8 cellular contexts compared by ENCODE assay signal in the genomic region with DNA sequence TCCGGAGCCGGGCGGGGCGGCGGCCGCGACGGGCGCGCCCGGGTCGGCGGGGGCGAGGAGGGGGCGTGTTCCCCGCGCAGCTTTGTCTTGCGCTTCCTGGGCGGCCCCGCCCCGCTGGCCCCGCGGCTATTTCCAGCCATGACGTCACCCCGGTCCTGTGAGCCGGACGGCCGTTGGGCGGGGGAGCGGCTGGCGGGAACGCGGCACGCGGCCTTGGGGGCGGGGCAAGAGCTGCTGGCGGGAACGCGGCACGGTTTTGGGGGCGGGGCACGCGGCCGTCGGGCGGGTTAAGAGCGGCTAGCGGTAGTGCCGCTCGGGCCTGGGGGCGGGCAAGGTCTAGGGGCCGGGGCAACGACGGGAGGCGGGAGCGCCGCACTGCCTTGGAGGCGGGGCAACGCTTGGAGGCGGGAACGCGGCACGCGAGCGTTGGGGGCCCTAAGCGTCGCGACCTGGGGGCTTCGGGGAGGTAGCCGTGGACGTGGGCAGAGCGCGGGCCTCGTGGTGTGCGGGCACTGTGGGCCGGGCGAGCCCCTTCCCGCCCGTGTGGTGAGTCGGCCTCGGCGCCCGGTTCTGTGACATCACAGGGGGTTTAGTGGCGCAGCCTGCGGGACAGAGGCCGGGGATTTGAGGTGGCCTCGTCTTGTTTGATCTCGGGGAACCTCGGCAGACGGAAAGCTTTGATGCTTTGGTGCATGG. TPM values are rescaled to one million over a fixed set of nuclear protein-coding genes. Genes with fewer than 3 reads are reported as not detected.
A peak's percentile ranks its signal among the peaks of the same experiment; 100 is the strongest.
DNase-seq lines count a peak whose midpoint lies in the region; ATAC-seq and TF ChIP-seq lines count a peak whose summit lies in the region.

No MANE protein-coding gene starts in this region.

- H3K4me1 ChIP-seq in ascending aorta (peaks cover 6 to 41% of the 10 kb centered on the region in 2 donors), right atrium auricular region (peaks cover 0 to 76% of the 10 kb centered on the region in 2 donors), upper lobe of right lung (peaks cover 50% of the 10 kb centered on the region)

- peaks cover 11 to 15% of the 10 kb centered on the region in 2 donors for H3K36me3 ChIP-seq in ascending aorta
- H3K36me3 ChIP-seq in right atrium auricular region = peaks cover 31% of the 10 kb centered on the region
- H3K36me3 ChIP-seq in upper lobe of right lung = peaks cover 28% of the 10 kb centered on the region

- ATAC-seq in upper lobe of right lung = peak; percentile 84

- H3K27me3 ChIP-seq in ascending aorta (no peaks in the 10 kb centered on the region), right atrium auricular region (no peaks in the 10 kb centered on the region), upper lobe of right lung (no peaks in the 10 kb centered on the region)

- H3K4me3 ChIP-seq in HFF-Myc (replicated peaks; ENCODE audit: low read depth, low read length) (peak overlapping the region; percentile 34), ascending aorta (peak overlapping the region; percentile 65 to 81), right atrium auricular region (peak overlapping the region; percentile 64 to 78), upper lobe of right lung (peak overlapping the region; percentile 66)

- DNase-seq in ELF-1 (ENCODE audit: low read depth, low spot score) (peak; percentile 94), HFF-Myc (ENCODE audit: extremely low read depth, low read depth) (no peak), NCI-H1092 (lab: John Stamatoyannopoulos, UW) (peak; percentile 68), T1000 (lab: John Stamatoyannopoulos, UW) (peak; percentile 97), ascending aorta (ENCODE audit: low spot score in 2 of 2) (peak; percentile 91 to 99), right atrium auricular region (ENCODE audit: low spot score) (peak; percentile 98), pulmonary artery endothelial cell (ENCODE audit: low read depth, low spot score) (peak; percentile 71), upper lobe of right lung (peak; percentile 99)

- peak overlapping the region; percentile 97 for H3K27ac ChIP-seq in ascending aorta
- peak overlapping the region; percentile 95 to 99 for H3K27ac ChIP-seq in right atrium auricular region
- peak overlapping the region; percentile 91 for H3K27ac ChIP-seq in upper lobe of right lung

- TF ChIP-seq CTCF in HFF-Myc (IDR thresholded peaks at IDR 0.05; ENCODE audit: low read depth, low read length, missing control alignments) (no peak), ascending aorta (IDR thresholded peaks at IDR 0.05) (no peak), right atrium auricular region (IDR thresholded peaks at IDR 0.05) (no peak), upper lobe of right lung (IDR thresholded peaks at IDR 0.05) (no peak)

- intact Hi-C loops in ascending aorta (cut with DNase I) = loop anchor here (1.0 to 10.0 kb wide), 8 partner anchors 38 to 1367 kb away; a partner anchor contains a TSS
- intact Hi-C loops in upper lobe of right lung (cut with DNase I) = loop anchor here (10.0 kb wide), 1 partner anchor 59 kb away; no protein-coding TSS in a partner anchor

- H3K9me3 ChIP-seq in ascending aorta = no peaks in the 10 kb centered on the region
- H3K9me3 ChIP-seq in right atrium auricular region = no peaks in the 10 kb centered on the region
- H3K9me3 ChIP-seq in upper lobe of right lung = no peaks in the 10 kb centered on the region

RNA-seq across cellular contexts. Expression of a gene that starts 0.7 kb away (rescaled TPM):
- 37.6 TPM for total RNA-seq in ascending aorta
- total RNA-seq in right atrium auricular region = 10 to 100 TPM; 18.8 to 30.6 TPM
- total RNA-seq in pulmonary artery endothelial cell = 5.3 and 5.4 TPM in 2 replicates
- total RNA-seq in upper lobe of right lung = 45.6 TPM

RNA-seq across cellular contexts. Expression of a gene that starts 36.2 kb away (rescaled TPM):
- total RNA-seq in ascending aorta (13.8 TPM), right atrium auricular region (1 to 10 TPM; 4.8 to 5.9 TPM), pulmonary artery endothelial cell (0.04 and 0.07 TPM in 2 replicates), upper lobe of right lung (4.5 TPM)
